Comparison of ENCODE assay signal across 1 cellular context in genomic region chr16:668519-669171, GRCh38.
TF ChIP-seq lines count a peak whose summit lies in the region.

No MANE protein-coding gene starts in this region.

TF ChIP-seq in HEK293, 187 proteins besides CTCF, POLR2A, EP300 and RAD21 (continued from another document):
- TF ChIP-seq KLF7 (tag by site-specific recombination; IDR thresholded peaks at IDR 0.05; ENCODE audit: borderline replicate concordance) (no peak), OSR2 (tag by site-specific recombination; IDR thresholded peaks at IDR 0.05) (no peak), ZNF274 (IDR thresholded peaks at IDR 0.05; ENCODE audit: low read length) (no peak), ZNF274 (tag by site-specific recombination; IDR thresholded peaks at IDR 0.05; ENCODE audit: borderline replicate concordance) (no peak), ZNF600 (tag by site-specific recombination; IDR thresholded peaks at IDR 0.05) (peak; percentile 49; the same call in 1 of the 2 replicates), ZNF175 (tag by site-specific recombination; IDR thresholded peaks at IDR 0.05) (no peak), ZNF610 (tag by site-specific recombination; IDR thresholded peaks at IDR 0.05; ENCODE audit: borderline replicate concordance) (no peak), PRDM10 (tag by site-specific recombination; IDR thresholded peaks at IDR 0.05) (peak; percentile 19; the same call in 1 of the 2 replicates), ZBTB7A (tag by site-specific recombination; IDR thresholded peaks at IDR 0.05; ENCODE audit: low read depth) (0 out of 2 replicates have a peak, but pooled peaks have one; percentile 10), ZNF544 (tag by site-specific recombination; IDR thresholded peaks at IDR 0.05) (no peak), ZNF112 (tag by site-specific recombination; IDR thresholded peaks at IDR 0.05) (no peak), ZNF629 (tag by site-specific recombination; IDR thresholded peaks at IDR 0.05) (no peak), ZNF214 (tag by site-specific recombination; IDR thresholded peaks at IDR 0.05; ENCODE audit: borderline replicate concordance) (no peak), ZBTB21 (tag by site-specific recombination; IDR thresholded peaks at IDR 0.05) (no peak), ZSCAN23 (tag by site-specific recombination; IDR thresholded peaks at IDR 0.05) (no peak), MZF1 (tag by site-specific recombination; IDR thresholded peaks at IDR 0.05; ENCODE audit: borderline replicate concordance) (no peak), ZNF292 (tag by site-specific recombination; IDR thresholded peaks at IDR 0.05; ENCODE audit: borderline replicate concordance, low read depth) (no peak), ZBTB11 (tag by site-specific recombination; conservative IDR thresholded peaks at IDR 0.05; ENCODE audit: low read depth) (peak; percentile 21; the same call in 1 of the 2 replicates), ZNF404 (tag by site-specific recombination; IDR thresholded peaks at IDR 0.05) (no peak), YY2 (tag by site-specific recombination; IDR thresholded peaks at IDR 0.05) (no peak), KLF10 (tag by site-specific recombination; IDR thresholded peaks at IDR 0.05) (no peak), PRDM6 (tag by site-specific recombination; IDR thresholded peaks at IDR 0.05) (no peak), ZBTB26 (tag by site-specific recombination; optimal IDR thresholded peaks at IDR 0.05) (peak; percentile 55), ZFP69B (tag by site-specific recombination; IDR thresholded peaks at IDR 0.05) (no peak), ZNF19 (tag by site-specific recombination; IDR thresholded peaks at IDR 0.05; ENCODE audit: low read depth) (no peak), HOXD13 (CRISPR knock-in tag; IDR thresholded peaks at IDR 0.05; ENCODE audit: borderline replicate concordance) (no peak), ZNF768 (tag by site-specific recombination; IDR thresholded peaks at IDR 0.05) (no peak), TCF7L2 (IDR thresholded peaks at IDR 0.05; ENCODE audit: borderline replicate concordance, low read depth, low read length) (no peak), ZNF239 (tag by site-specific recombination; IDR thresholded peaks at IDR 0.05) (no peak), GLIS1 (tag by site-specific recombination; IDR thresholded peaks at IDR 0.05) (peak; percentile 10; the same call in 1 of the 2 replicates), ZNF426 (tag by site-specific recombination; IDR thresholded peaks at IDR 0.05) (no peak), ZIC2 (tag by site-specific recombination; IDR thresholded peaks at IDR 0.05) (peak; percentile 96), SP3 (tag by site-specific recombination; IDR thresholded peaks at IDR 0.05) (no peak; the same call in 1 of the 2 replicates), GLI4 (tag by site-specific recombination; IDR thresholded peaks at IDR 0.05) (no peak), HIC1 (tag by site-specific recombination; IDR thresholded peaks at IDR 0.05) (peak; percentile 65), GFI1B (tag by site-specific recombination; IDR thresholded peaks at IDR 0.05) (no peak), ZSCAN16 (tag by site-specific recombination; IDR thresholded peaks at IDR 0.05) (no peak)
